25 cellular contexts compared by ENCODE assay signal in genomic region chr19:35786299-35787160, GRCh38. TPM values are rescaled to one million over a fixed set of nuclear protein-coding genes. Genes with fewer than 3 reads are reported as not detected.
DNase-seq lines count a peak whose midpoint lies in the region; ATAC-seq, FAIRE-seq and TF ChIP-seq lines count a peak whose summit lies in the region.
"Had no signal": no experiment of that assay in that cellular context is flagged by ENCODE, and none has a peak within 500 bp of the region (broad histone marks: within the 10 kb centered on the region; RNA-seq: fewer than 3 reads in every experiment).

No MANE protein-coding gene starts in this region.

- H3K4me2 ChIP-seq in H1 (ENCODE audit: insufficient read depth in 1 of 2, low read depth in 2 of 2, low read length in 2 of 2): no peak overlapping the region; a peak in 1 of 4 replicates
- H3K4me2 ChIP-seq: SK-N-SH had no signal

- H3K56ac ChIP-seq in H1 (replicated peaks; ENCODE audit: insufficient read length, low read depth, low read length): no peak overlapping the region

- no peak for FAIRE-seq in H1 (lab: Jason Lieb, UNC)
- FAIRE-seq: GM12891, H54, RCC 7860 had no signal

- H2BK20ac ChIP-seq in H1 (ENCODE audit: low read length): no peak overlapping the region

- no peak for TF ChIP-seq EP300 in H1 (IDR thresholded peaks at IDR 0.05; ENCODE audit: borderline replicate concordance in 1 of 2, low read depth in 2 of 2, low read length in 2 of 2)

- TF ChIP-seq POLR2A in H1 (IDR thresholded peaks at IDR 0.05; ENCODE audit: control extremely low read depth in 1 of 2, low read depth in 2 of 2, low read length in 2 of 2): no peak

- no peaks in the 10 kb centered on the region; a peak in 1 of 7 replicates for H3K27me3 ChIP-seq in H1 (replicated peaks in 1 of 4; ENCODE audit: control insufficient read depth in 3 of 4, extremely low read depth in 1 of 4, insufficient read depth in 3 of 4, low read length in 3 of 4)
- H3K27me3 ChIP-seq: BE2C had no signal

- no peak overlapping the region for H3K14ac ChIP-seq in H1 (ENCODE audit: insufficient read length)

- no peak overlapping the region for H2BK5ac ChIP-seq in H1 (ENCODE audit: low read depth, low read length)

- H3K4me1 Mint-ChIP-seq in stimulated activated memory B cell treated with anti-CD40 and anti-IgM and Interleukin-4, amounts not matched to agents 10 μg/mL and 1 μg/mL and 100 μg/mL, for 72 hours: peaks cover 6% of the 10 kb centered on the region

- no peaks in the 10 kb centered on the region for H3K9me3 ChIP-seq in H1 (ENCODE audit: insufficient read depth in 2 of 2, low read depth in 1 of 2, low read length in 1 of 2)
- H3K9me3 ChIP-seq: BE2C, SK-N-SH had no signal

- H3K9me3 Mint-ChIP-seq in stimulated activated memory B cell treated with anti-CD40 and anti-IgM and Interleukin-4, amounts not matched to agents 10 μg/mL and 1 μg/mL and 100 μg/mL, for 72 hours: no peaks in the 10 kb centered on the region

- WGBS in H1 (ENCODE audit: extremely low coverage in 1 of 2, insufficient coverage in 1 of 2, insufficient read length in 1 of 2, insufficient replicate concordance in 2 of 2, low coverage in 1 of 2, low lambda C conversion rate in 2 of 2, missing lambda C conversion rate in 1 of 2), 2 experiments: 89% methylated on average over 25 of the region's 31 CpGs; no CpG with 5 or more reads in 1 of the 2 experiments

- H2BK15ac ChIP-seq in H1 (ENCODE audit: low read length): no peak overlapping the region

- no peaks in the 10 kb centered on the region for H3K36me3 Mint-ChIP-seq in stimulated activated memory B cell treated with anti-CD40 and anti-IgM and Interleukin-4, amounts not matched to agents 10 μg/mL and 1 μg/mL and 100 μg/mL, for 72 hours

- no peak overlapping the region for H4K8ac ChIP-seq in H1 (ENCODE audit: extremely low read depth, insufficient read depth, low read length)

- 0 out of 2 replicates have a peak overlapping the region, but pooled peaks have one; percentile 53 for H2AK5ac ChIP-seq in H1 (ENCODE audit: low read depth, low read length)

- H3K23ac ChIP-seq in H1 (ENCODE audit: insufficient read length): no peak overlapping the region

- H3K9ac ChIP-seq in H1 (replicated peaks in 1 of 4; ENCODE audit: extremely low read depth in 1 of 4, low read depth in 3 of 4, low read length in 3 of 4): no peak overlapping the region
- H3K9ac ChIP-seq: SK-N-SH had no signal

- H4K91ac ChIP-seq in H1 (replicated peaks; ENCODE audit: insufficient read length, low read length): no peak overlapping the region

- H4K5ac ChIP-seq in H1 (ENCODE audit: insufficient read length, low read depth, low read length): no peak overlapping the region

- H3K18ac ChIP-seq in H1 (ENCODE audit: extremely low read depth, low read length): no peak overlapping the region

- CTCF ChIA-PET in H1 (lab: Charles Lee; ENCODE audit: partially characterized antibody): interaction anchor here (0.7 to 3.8 kb wide), 7 partner anchors 9 to 124 kb away, joined by 3 to 13 read pairs (median 3); no protein-coding TSS in a partner anchor

- no peak overlapping the region for H3K4me3 ChIP-seq in H1 (ENCODE audit: extremely low read depth in 1 of 4, insufficient read depth in 2 of 4, low read depth in 3 of 4, low read length in 4 of 4)

- no peak for TF ChIP-seq RAD21 in H1 (IDR thresholded peaks at IDR 0.05 in 1 of 2, conservative IDR thresholded peaks at IDR 0.05 in 1 of 2; ENCODE audit: low read depth in 2 of 2, low read length in 2 of 2)

- H3K4me3 Mint-ChIP-seq in stimulated activated memory B cell treated with anti-CD40 and anti-IgM and Interleukin-4, amounts not matched to agents 10 μg/mL and 1 μg/mL and 100 μg/mL, for 72 hours: no peak overlapping the region

- H3K4me1 ChIP-seq in H1 (replicated peaks in 1 of 4; ENCODE audit: control insufficient read depth in 3 of 4, insufficient read depth in 4 of 4, low read length in 3 of 4): peaks cover 0 to 11% (median 6%) of the 10 kb centered on the region in 4 experiments; a peak in 6 of 7 replicates
- H3K4me1 ChIP-seq: BE2C had no signal

- H3K4ac ChIP-seq in H1 (replicated peaks; ENCODE audit: insufficient read length, low read depth, low read length): no peak overlapping the region

- no peak overlapping the region for H2AFZ ChIP-seq in H1 (ENCODE audit: low read length)

- no peak overlapping the region for H3K27ac ChIP-seq in H1 (ENCODE audit: low read depth, low read length)

- no peak for TF ChIP-seq CTCF in H1 (IDR thresholded peaks at IDR 0.05; ENCODE audit: control extremely low read depth in 1 of 3, insufficient read depth in 1 of 3, low read depth in 1 of 3, low read length in 3 of 3)

- H3K79me1 ChIP-seq in H1 (ENCODE audit: low read depth, low read length): no peaks in the 10 kb centered on the region

- ATAC-seq in stimulated activated memory B cell treated with anti-CD40 and anti-IgM and Interleukin-4, amounts not matched to agents 10 μg/mL and 1 μg/mL and 100 μg/mL, for 72 hours: peak; percentile 4
- ATAC-seq in HG02970 (IDR thresholded peaks at IDR 0.05; ENCODE audit: low FRiP score, unreplicated experiment): no peak

- no peak overlapping the region for H2BK12ac ChIP-seq in H1 (ENCODE audit: low read depth, low read length)

- peaks cover 11% of the 10 kb centered on the region for H3K23me2 ChIP-seq in H1 (ENCODE audit: low read depth, low read length)

- H3K36me3 ChIP-seq in H1 (ENCODE audit: control insufficient read depth in 2 of 4, insufficient read depth in 4 of 4, low read length in 3 of 4): no peaks in the 10 kb centered on the region

- peaks cover 3 to 14% of the 10 kb centered on the region in 2 experiments for H4K20me1 ChIP-seq in H1 (replicated peaks in 1 of 2; ENCODE audit: control insufficient read depth in 1 of 2, insufficient read depth in 2 of 2, low read length in 2 of 2)

- POLR2A ChIA-PET in H1 (lab: Charles Lee; ENCODE audit: partially characterized antibody): interaction anchor here (0.6 kb wide), 1 partner anchor 41 kb away, joined by 3 read pairs; the partner anchor contains the start of genes PSENEN and U2AF1L4

- H3K27me3 Mint-ChIP-seq in stimulated activated memory B cell treated with anti-CD40 and anti-IgM and Interleukin-4, amounts not matched to agents 10 μg/mL and 1 μg/mL and 100 μg/mL, for 72 hours: peaks cover 4% of the 10 kb centered on the region

- peak; percentile 50 for DNase-seq in NCI-H82 (lab: John Stamatoyannopoulos, UW)
- no peak for DNase-seq in NCI-H82 treated with DMSO at 0.1 percent for 48 hours (lab: John Stamatoyannopoulos, UW; ENCODE audit: unreplicated experiment)
- peak; percentile 75 for DNase-seq in HuH-7.5 (ENCODE audit: low spot score)
- DNase-seq in H1 (ENCODE audit: low read depth in 1 of 2, low spot score in 2 of 2): no peak
- no peak for DNase-seq in NCI-H1105 (lab: John Stamatoyannopoulos, UW)
- no peak for DNase-seq in NCI-H1048 (lab: John Stamatoyannopoulos, UW)
- DNase-seq: ACHN, BE2C, Calu3, DMS79 treated with DMSO at 0.1 percent for 48 hours, GF-D8, Kasumi-1, NCI-H1105 treated with DMSO at 0.1 percent for 48 hours, NCI-H146, NCI-H1930, NCI-H345, NCI-H510A treated with DMSO at 0.1 percent for 48 hours, SK-N-SH, SW 1271 had no signal

- H2BK120ac ChIP-seq in H1 (replicated peaks; ENCODE audit: low read depth, low read length): no peak overlapping the region

- no peaks in the 10 kb centered on the region for H3K79me2 ChIP-seq in H1 (ENCODE audit: control insufficient read depth in 1 of 2, insufficient read depth in 2 of 2, low read length in 2 of 2)

- no peak overlapping the region for H3K27ac Mint-ChIP-seq in stimulated activated memory B cell treated with anti-CD40 and anti-IgM and Interleukin-4, amounts not matched to agents 10 μg/mL and 1 μg/mL and 100 μg/mL, for 72 hours

RNA-seq across cellular contexts. Expression of gene ARHGAP33, which starts 11.2 kb away (rescaled TPM):
- 25.0 and 25.2 TPM in 2 replicates for total RNA-seq in H1 (2021; fragmentation: NEBNext Ultra II Directional; extraction: Animal tissue kit (Norgen Biotek cat#: 25700))
- 6.5 and 11.2 TPM in 2 replicates for polyA plus RNA-seq in H1 (2011; rRNA removed)
- polyA plus RNA-seq in H1 (2011; cell fraction: cytosol; rRNA removed): 5.6 TPM
- polyA plus RNA-seq in H1 (2011; cell fraction: nucleus; rRNA removed): 63.2 TPM
- 16.6 to 27.6 TPM (median 25.0 TPM) in 4 replicates for polyA plus RNA-seq in H1 (2012, experiment 1 of 2)
- 13.4 TPM for polyA plus RNA-seq in H1 (2012, experiment 2 of 2)
- polyA plus RNA-seq in H1 (2013, experiment 1 of 2): 19.4 TPM
- 18.1 TPM for polyA plus RNA-seq in H1 (2013, experiment 2 of 2)
- 3.9 and 5.8 TPM in 2 replicates for polyA minus RNA-seq in H1 (2011; rRNA and poly(A)+ RNA removed)
- polyA minus RNA-seq in H1 (2011; cell fraction: cytosol; rRNA and poly(A)+ RNA removed): 12.0 TPM
- 24.6 TPM for polyA minus RNA-seq in H1 (2011; cell fraction: nucleus; rRNA and poly(A)+ RNA removed)

RNA-seq across cellular contexts. Expression of gene PRODH2, which starts 26.1 kb away (rescaled TPM):
- not detected in 2 replicates for total RNA-seq in H1 (2021; fragmentation: NEBNext Ultra II Directional; extraction: Animal tissue kit (Norgen Biotek cat#: 25700))
- not detected in 2 replicates for polyA plus RNA-seq in H1 (2011; rRNA removed)
- 0.37 TPM for polyA plus RNA-seq in H1 (2011; cell fraction: cytosol; rRNA removed)
- polyA plus RNA-seq in H1 (2011; cell fraction: nucleus; rRNA removed): 0.10 TPM
- not detected in 4 replicates for polyA plus RNA-seq in H1 (2012, experiment 1 of 2)
- not detected for polyA plus RNA-seq in H1 (2012, experiment 2 of 2)
- polyA plus RNA-seq in H1 (2013, experiment 1 of 2): not detected
- polyA plus RNA-seq in H1 (2013, experiment 2 of 2): not detected
- polyA minus RNA-seq in H1 (2011; rRNA and poly(A)+ RNA removed): not detected in 2 replicates
- not detected for polyA minus RNA-seq in H1 (2011; cell fraction: cytosol; rRNA and poly(A)+ RNA removed)
- polyA minus RNA-seq in H1 (2011; cell fraction: nucleus; rRNA and poly(A)+ RNA removed): not detected
- total RNA-seq: Calu3, M059J had no signal
- polyA plus RNA-seq: SK-N-SH had no signal

RNA-seq across cellular contexts. Expression of gene PROSER3, which starts 28.6 kb away (rescaled TPM):
- total RNA-seq in H1 (2021; fragmentation: NEBNext Ultra II Directional; extraction: Animal tissue kit (Norgen Biotek cat#: 25700)): 20.8 and 28.9 TPM in 2 replicates
- polyA plus RNA-seq in H1 (2011; rRNA removed): 17.8 and 27.8 TPM in 2 replicates
- polyA plus RNA-seq in H1 (2011; cell fraction: cytosol; rRNA removed): 7.6 TPM
- polyA plus RNA-seq in H1 (2011; cell fraction: nucleus; rRNA removed): 45.0 TPM
- polyA plus RNA-seq in H1 (2012, experiment 1 of 2): 16.1 to 23.4 TPM (median 19.6 TPM) in 4 replicates
- polyA plus RNA-seq in H1 (2012, experiment 2 of 2): 16.3 TPM
- 22.3 TPM for polyA plus RNA-seq in H1 (2013, experiment 1 of 2)
- polyA plus RNA-seq in H1 (2013, experiment 2 of 2): 21.7 TPM
- polyA minus RNA-seq in H1 (2011; rRNA and poly(A)+ RNA removed): 15.9 and 27.8 TPM in 2 replicates
- 19.3 TPM for polyA minus RNA-seq in H1 (2011; cell fraction: cytosol; rRNA and poly(A)+ RNA removed)
- 19.8 TPM for polyA minus RNA-seq in H1 (2011; cell fraction: nucleus; rRNA and poly(A)+ RNA removed)

RNA-seq across cellular contexts. Expression of gene HSPB6, which starts 29.7 kb away (rescaled TPM):
- 0.44 TPM in 1 of 2 replicates, not detected in the other for total RNA-seq in H1 (2021; fragmentation: NEBNext Ultra II Directional; extraction: Animal tissue kit (Norgen Biotek cat#: 25700))
- 0.91 and 1.6 TPM in 2 replicates for polyA plus RNA-seq in H1 (2011; rRNA removed)
- 0.69 TPM for polyA plus RNA-seq in H1 (2011; cell fraction: cytosol; rRNA removed)
- polyA plus RNA-seq in H1 (2011; cell fraction: nucleus; rRNA removed): 1.1 TPM
- 2.2 to 2.9 TPM (median 2.2 TPM) in 4 replicates for polyA plus RNA-seq in H1 (2012, experiment 1 of 2)
- 2.1 TPM for polyA plus RNA-seq in H1 (2012, experiment 2 of 2)
- polyA plus RNA-seq in H1 (2013, experiment 1 of 2): 1.6 TPM
- 1.3 TPM for polyA plus RNA-seq in H1 (2013, experiment 2 of 2)
- polyA minus RNA-seq in H1 (2011; rRNA and poly(A)+ RNA removed): 0.27 and 0.50 TPM in 2 replicates
- polyA minus RNA-seq in H1 (2011; cell fraction: cytosol; rRNA and poly(A)+ RNA removed): 1.5 TPM
- 2.1 TPM for polyA minus RNA-seq in H1 (2011; cell fraction: nucleus; rRNA and poly(A)+ RNA removed)

RNA-seq across cellular contexts. Expression of gene LIN37, which starts 38.2 kb away (rescaled TPM):
- total RNA-seq in H1 (2021; fragmentation: NEBNext Ultra II Directional; extraction: Animal tissue kit (Norgen Biotek cat#: 25700)): 2.9 and 3.8 TPM in 2 replicates
- polyA plus RNA-seq in H1 (2011; rRNA removed): 8.5 and 9.8 TPM in 2 replicates
- 3.8 TPM for polyA plus RNA-seq in H1 (2011; cell fraction: cytosol; rRNA removed)
- 9.2 TPM for polyA plus RNA-seq in H1 (2011; cell fraction: nucleus; rRNA removed)
- 5.4 to 8.1 TPM (median 6.1 TPM) in 4 replicates for polyA plus RNA-seq in H1 (2012, experiment 1 of 2)
- polyA plus RNA-seq in H1 (2012, experiment 2 of 2): 11.4 TPM
- 3.7 TPM for polyA plus RNA-seq in H1 (2013, experiment 1 of 2)
- 3.0 TPM for polyA plus RNA-seq in H1 (2013, experiment 2 of 2)
- 3.7 and 4.2 TPM in 2 replicates for polyA minus RNA-seq in H1 (2011; rRNA and poly(A)+ RNA removed)
- polyA minus RNA-seq in H1 (2011; cell fraction: cytosol; rRNA and poly(A)+ RNA removed): 8.3 TPM
- polyA minus RNA-seq in H1 (2011; cell fraction: nucleus; rRNA and poly(A)+ RNA removed): 2.6 TPM

Comparison
In these comparisons a context has a peak if more than half of its experiments do, and no peak if none do; other contexts are left out.
1. DNase-seq: peak in NCI-H82 (single experiment) and HuH-7.5 (single experiment); none in NCI-H82 treated with DMSO at 0.1 percent for 48 hours (single experiment), H1 (0 of 2), NCI-H1105 (single experiment) and NCI-H1048 (single experiment).